Comparison of ENCODE assay signal across 24 cellular contexts in the genomic region with DNA sequence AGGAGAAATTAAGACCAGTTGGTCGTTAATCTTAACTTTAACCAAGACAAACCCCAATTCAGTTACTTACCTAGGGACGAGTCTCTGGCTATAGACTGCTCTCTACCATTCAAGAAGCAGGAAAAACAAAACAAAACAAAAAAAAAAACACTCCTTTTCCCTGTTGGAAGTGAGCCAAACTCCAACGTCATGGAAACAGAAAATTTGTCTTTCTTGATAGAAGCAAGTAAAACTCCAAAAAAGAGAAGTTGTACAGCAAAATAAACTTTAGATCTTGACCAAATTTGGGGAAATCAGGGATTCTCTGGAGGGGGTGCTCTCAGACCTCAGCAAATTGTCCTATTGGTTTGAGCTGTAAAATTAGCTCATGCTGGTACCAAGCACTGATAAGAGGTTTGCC. TPM values are rescaled to one million over a fixed set of nuclear protein-coding genes. Genes with fewer than 3 reads are reported as not detected.
DNase-seq lines count a peak whose midpoint lies in the region; ATAC-seq and TF ChIP-seq lines count a peak whose summit lies in the region.
"Had no signal": no experiment of that assay in that cellular context is flagged by ENCODE, and none has a peak within 500 bp of the region (broad histone marks: within the 10 kb centered on the region; RNA-seq: fewer than 3 reads in every experiment).

No MANE protein-coding gene starts in this region.

- DNase-seq in cardiac fibroblast (ENCODE audit: low read depth in 2 of 2) (peak; percentile 34 to 46), medulla oblongata (ENCODE audit: extremely low spot score) (peak; percentile 62), NCI-H345 (lab: John Stamatoyannopoulos, UW) (no peak), mesenteric fat pad (ENCODE audit: low spot score) (no peak)
- DNase-seq in stimulated activated CD4-positive, alpha-beta T cell treated with anti-CD3 and anti-CD28 coated beads, Interleukin-15, amount 100 ng/mL, for 24 hours: no peak
- DNase-seq: Caco-2, DMS79, Karpas-422, MM.1S, NCI-H1105 treated with DMSO at 0.1 percent for 48 hours, NCI-H187, NCI-H446 treated with DMSO at 0.1 percent for 48 hours, NCI-H774, SK-N-SH had no signal

- H3K27me3 ChIP-seq in BLaER1: peaks cover 11% of the 10 kb centered on the region
- peaks cover 8% of the 10 kb centered on the region for H3K27me3 ChIP-seq in HUES64 (ENCODE audit: insufficient read depth, low read length)

- H4K20me1 ChIP-seq in BLaER1: no peaks in the 10 kb centered on the region

- H3K36me3 ChIP-seq in BLaER1: no peaks in the 10 kb centered on the region
- H3K36me3 ChIP-seq in HUES64 (ENCODE audit: insufficient read depth, low read length): peaks cover 27% of the 10 kb centered on the region

- 0 out of 2 replicates have a peak, but pooled peaks cover 8% of the 10 kb centered on the region for H3K4me1 ChIP-seq in BLaER1
- H3K4me1 ChIP-seq in HUES64 (ENCODE audit: insufficient read depth, low read length): peaks cover 23% of the 10 kb centered on the region

- 88% methylated on average over 3 of the region's 3 CpGs for WGBS in HUES64

- H3K9ac ChIP-seq in BLaER1: no peak overlapping the region
- H3K9ac ChIP-seq in HUES64 (ENCODE audit: low read depth, low read length): no peak overlapping the region
- H3K9ac ChIP-seq: SK-N-SH had no signal

- ATAC-seq in HG02642 (IDR thresholded peaks at IDR 0.05; ENCODE audit: poor library complexity, unreplicated experiment): no peak
- ATAC-seq: HCT116, Panc1, Right ventricle myocardium inferior had no signal

- H3K4me3 ChIP-seq in BLaER1 (no peak overlapping the region), HUES64 (ENCODE audit: low read length) (no peak overlapping the region), cardiac fibroblast (replicated peaks in 1 of 2; ENCODE audit: low read depth in 2 of 2, low read length in 2 of 2) (no peak overlapping the region)

- H3K27ac ChIP-seq in BLaER1 (no peak overlapping the region), HUES64 (ENCODE audit: low read depth, low read length) (peak overlapping the region; percentile 97; the same call in 1 of the 2 replicates)
- H3K27ac ChIP-seq: C4-2B, HL-60 had no signal

- H3K9me3 ChIP-seq in BLaER1 (peaks cover 26% of the 10 kb centered on the region), HUES64 (ENCODE audit: insufficient read depth, low read depth, low read length) (peaks cover 30% of the 10 kb centered on the region)
- H3K9me3 ChIP-seq: SK-N-SH had no signal

- peak overlapping the region; percentile 15; the same call in 1 of the 2 replicates for H3K4me2 ChIP-seq in BLaER1
- H3K4me2 ChIP-seq: SK-N-SH had no signal

- TF ChIP-seq CTCF in cardiac fibroblast (IDR thresholded peaks at IDR 0.05; ENCODE audit: low read depth, low read length): no peak

RNA-seq across cellular contexts. Expression of a gene that starts 3.7 kb away (rescaled TPM):
- polyA plus RNA-seq in HUES64 (2013, experiment 1 of 2): not detected
- polyA plus RNA-seq in HUES64 (2013, experiment 2 of 2): 0.89 TPM
- total RNA-seq in mesenteric fat pad: 1.3 TPM
- total RNA-seq: A172, G401, Right ventricle myocardium inferior had no signal

RNA-seq across cellular contexts. Expression of a gene that starts 3.8 kb away (rescaled TPM):
- 2.0 TPM for polyA plus RNA-seq in HUES64 (2013, experiment 1 of 2)
- 1.5 TPM for polyA plus RNA-seq in HUES64 (2013, experiment 2 of 2)
- total RNA-seq in mesenteric fat pad: 0.51 TPM

Comparison
In these comparisons a context has a peak if more than half of its experiments do, and no peak if none do; other contexts are left out.
1. DNase-seq: peak in cardiac fibroblast (2 of 2) and medulla oblongata (single experiment); none in stimulated activated CD4-positive, alpha-beta T cell treated with anti-CD3 and anti-CD28 coated beads, Interleukin-15, amount 100 ng/mL, for 24 hours (single experiment), NCI-H345 (single experiment) and mesenteric fat pad (single experiment).